8 cellular contexts compared by ENCODE assay signal in the genomic region with DNA sequence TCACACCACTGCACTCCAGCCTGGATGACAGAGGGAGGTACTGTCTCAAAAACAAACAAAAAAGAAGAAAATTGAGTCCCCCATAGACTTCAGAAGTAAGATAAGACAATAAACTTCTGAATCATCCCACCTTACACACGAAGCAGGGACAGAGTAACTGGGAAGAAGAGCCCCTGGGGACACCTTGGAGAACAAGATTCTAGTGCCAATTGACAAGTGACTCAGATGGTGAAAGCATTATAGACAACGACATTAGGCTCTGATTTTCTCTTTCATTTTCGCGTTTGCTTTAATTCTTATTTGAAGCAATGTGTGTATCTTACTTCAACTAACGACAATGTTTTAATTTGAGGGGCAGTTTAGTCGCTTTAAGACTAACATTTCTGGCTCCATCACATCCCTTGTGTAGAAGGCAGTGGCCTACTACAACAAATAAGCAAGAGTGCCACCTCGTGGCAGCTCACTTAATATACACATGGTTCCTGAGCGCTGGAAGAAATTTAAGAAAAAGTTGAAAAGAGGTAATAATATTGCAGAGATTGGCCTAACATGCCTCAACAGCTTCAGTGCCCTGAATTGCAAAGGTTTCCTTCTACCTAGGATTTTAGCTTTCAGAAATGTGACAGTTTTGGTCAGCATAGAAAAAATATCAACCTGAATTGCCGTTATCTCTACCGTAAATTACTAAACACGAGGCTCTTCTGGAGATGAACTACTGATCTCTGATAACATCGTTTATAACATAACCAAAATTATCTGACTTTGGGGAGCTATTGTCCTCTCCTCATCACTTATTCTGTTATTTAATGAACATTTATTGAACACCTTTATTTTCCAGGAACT. TPM values are rescaled to one million over a fixed set of nuclear protein-coding genes. Genes with fewer than 3 reads are reported as not detected.
DNase-seq lines count a peak whose midpoint lies in the region; ATAC-seq and TF ChIP-seq lines count a peak whose summit lies in the region.

No MANE protein-coding gene starts in this region.

- ATAC-seq in GM18868 (IDR thresholded peaks at IDR 0.05; ENCODE audit: unreplicated experiment): peak; percentile 90
- peak; percentile 83 for ATAC-seq in HG03175 (IDR thresholded peaks at IDR 0.05; ENCODE audit: unreplicated experiment)

- no peak overlapping the region for H3K4me3 Mint-ChIP-seq in activated CD4-positive, alpha-beta T cell treated with anti-CD3 and anti-CD28 coated beads, Interleukin-2, amount 10 ng/mL, durations not matched to agents 7 days and 5 days

- no peak overlapping the region for H3K4me3 ChIP-seq in AG10803 (ENCODE audit: low read length)
- no peak overlapping the region for H3K4me3 ChIP-seq in dorsolateral prefrontal cortex

- no peaks in the 10 kb centered on the region for H3K4me1 Mint-ChIP-seq in activated CD4-positive, alpha-beta T cell treated with anti-CD3 and anti-CD28 coated beads, Interleukin-2, amount 10 ng/mL, durations not matched to agents 7 days and 5 days

- CTCF ChIA-PET in activated CD4-positive, alpha-beta T cell treated with anti-CD3 and anti-CD28 coated beads, Interleukin-2, amount 10 ng/mL, durations not matched to agents 7 days and 5 days (lab: Charles Lee): interaction anchor here (0.6 to 1.9 kb wide), 3 partner anchors 10 to 726 kb away, joined by 3 to 4 read pairs (median 3); no protein-coding TSS in a partner anchor

- H3K27ac ChIP-seq in dorsolateral prefrontal cortex: no peak overlapping the region

- POLR2A ChIA-PET in activated CD4-positive, alpha-beta T cell treated with anti-CD3 and anti-CD28 coated beads, Interleukin-2, amount 10 ng/mL, durations not matched to agents 7 days and 5 days (lab: Charles Lee): no interaction called here

- H3K27me3 Mint-ChIP-seq in activated CD4-positive, alpha-beta T cell treated with anti-CD3 and anti-CD28 coated beads, Interleukin-2, amount 10 ng/mL, durations not matched to agents 7 days and 5 days: peaks cover 38% of the 10 kb centered on the region

- intact Hi-C loops in dorsolateral prefrontal cortex (cut with DNase I): loop anchor here (2.0 to 10.0 kb wide), 3 partner anchors 338 to 731 kb away; no protein-coding TSS in a partner anchor

- no peaks in the 10 kb centered on the region for H3K9me3 Mint-ChIP-seq in activated CD4-positive, alpha-beta T cell treated with anti-CD3 and anti-CD28 coated beads, Interleukin-2, amount 10 ng/mL, durations not matched to agents 7 days and 5 days

- TF ChIP-seq CTCF in AG10803 (conservative IDR thresholded peaks at IDR 0.05; ENCODE audit: low read length): peak; percentile 72
- TF ChIP-seq CTCF in dorsolateral prefrontal cortex (IDR thresholded peaks at IDR 0.05 in 54 of 56, conservative IDR thresholded peaks at IDR 0.05 in 2 of 56; ENCODE audit: low read depth in 1 of 56, partially characterized antibody in 56 of 56): peak; percentile 47 to 90 (median 79)

- H3K27me3 ChIP-seq in dorsolateral prefrontal cortex: peaks cover 0 to 11% (median 0%) of the 10 kb centered on the region in 45 donors

- no peak overlapping the region for H3K27ac Mint-ChIP-seq in activated CD4-positive, alpha-beta T cell treated with anti-CD3 and anti-CD28 coated beads, Interleukin-2, amount 10 ng/mL, durations not matched to agents 7 days and 5 days

- no peaks in the 10 kb centered on the region for H3K36me3 Mint-ChIP-seq in activated CD4-positive, alpha-beta T cell treated with anti-CD3 and anti-CD28 coated beads, Interleukin-2, amount 10 ng/mL, durations not matched to agents 7 days and 5 days (ENCODE audit: low read depth)

- DNase-seq in AG10803 (ENCODE audit: low read depth) (peak; percentile 65), NCI-H460 (ENCODE audit: extremely low read depth, low read depth) (peak; percentile 55), dorsolateral prefrontal cortex (peak; percentile 32 to 89 (median 58)), lung microvascular endothelial cell (ENCODE audit: low read depth in 2 of 2) (peak; percentile 65 to 74)
- DNase-seq in activated CD4-positive, alpha-beta T cell treated with anti-CD3 and anti-CD28 coated beads, Interleukin-2, amount 10 ng/mL, durations not matched to agents 7 days and 5 days: peak; percentile 70
- DNase-seq in stimulated activated CD8-positive, alpha-beta memory T cell treated with anti-CD3 and anti-CD28 coated beads, Interleukin-2, amount 100 ng/mL, for 48 hours (ENCODE audit: low read depth in 2 of 2): peak; percentile 37 to 44

RNA-seq across cellular contexts. Expression of a gene that starts 36.7 kb away (rescaled TPM):
- total RNA-seq in NCI-H460 (2014; rRNA removed; shearing (Covaris generic)): 378 and 379 TPM in 2 replicates
- polyA plus RNA-seq in NCI-H460 (2014; cell fraction: nucleus; rRNA removed): 276 and 290 TPM in 2 replicates
- total RNA-seq in activated CD4-positive, alpha-beta T cell treated with anti-CD3 and anti-CD28 coated beads, Interleukin-2, amount 10 ng/mL, durations not matched to agents 7 days and 5 days: 10 to 100 TPM; 40.6 to 46.5 TPM
- total RNA-seq in dorsolateral prefrontal cortex (100 to 1,000 TPM in 64 of 120 experiments, 10 to 100 TPM in 56; 42.2 to 156 (median 101) TPM), lung microvascular endothelial cell (3.3 and 6.3 TPM in 2 replicates)
